In the genomic region with DNA sequence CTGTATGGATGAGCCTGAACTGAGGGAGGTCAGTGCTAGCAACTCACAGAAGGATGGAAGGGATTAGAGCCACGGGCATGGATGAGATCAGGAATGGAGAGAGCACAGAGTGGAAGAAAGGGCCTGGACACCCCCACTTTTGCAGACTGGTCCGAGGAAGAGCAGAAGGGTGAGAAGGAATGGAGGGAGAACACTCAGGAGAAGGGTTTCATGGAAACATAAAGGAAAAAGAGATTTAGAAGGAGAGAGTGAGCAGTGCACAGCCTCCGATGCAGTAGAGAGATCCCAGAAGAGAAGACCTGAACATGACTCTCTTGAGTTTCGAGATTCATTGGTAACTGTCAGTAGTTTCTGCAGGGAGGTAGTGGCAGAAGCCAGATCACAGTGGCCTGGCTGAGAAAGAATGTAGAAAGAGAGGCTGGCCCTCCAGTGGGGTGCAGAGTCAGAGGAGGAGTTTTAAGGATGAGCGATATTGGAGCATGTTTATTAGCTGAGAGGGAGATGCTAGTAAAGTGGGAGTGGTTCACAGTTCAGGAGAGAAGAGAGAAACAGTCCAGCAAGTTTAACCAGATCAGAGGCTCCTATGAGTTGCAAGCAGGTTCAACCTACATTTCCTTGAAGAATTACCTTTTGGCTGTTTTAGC, we compare ENCODE assay signal across 16 cellular contexts.
A peak's percentile ranks its signal among the peaks of the same experiment; 100 is the strongest.
DNase-seq lines count a peak whose midpoint lies in the region; ATAC-seq and TF ChIP-seq lines count a peak whose summit lies in the region.
"Had no signal": no experiment of that assay in that cellular context is flagged by ENCODE, and none has a peak within 500 bp of the region (broad histone marks: within the 10 kb centered on the region; RNA-seq: fewer than 3 reads in every experiment).

No MANE protein-coding gene starts in this region.

- POLR2A ChIA-PET in AG04450 (lab: Yijun Ruan, JAX): interaction anchor here (1.3 kb wide), 1 partner anchor 19 kb away, joined by 5 read pairs; no protein-coding TSS in a partner anchor
- POLR2A ChIA-PET in PC-3 (lab: Charles Lee; ENCODE audit: unreplicated experiment): no interaction called here
- POLR2A ChIA-PET in RWPE1 (lab: Yijun Ruan, JAX; ENCODE audit: low non-redundant PET): no interaction called here

- no peaks in the 10 kb centered on the region for H3K36me3 ChIP-seq in PC-3 (ENCODE audit: low read depth, low read length)
- H3K36me3 ChIP-seq in right atrium auricular region: peaks cover 40% of the 10 kb centered on the region

- CTCF ChIA-PET in AG04450 (lab: Charles Lee): interaction anchor here (1.0 to 1.2 kb wide), 2 partner anchors 10 to 42 kb away, joined by 3 read pairs; no protein-coding TSS in a partner anchor
- CTCF ChIA-PET in PC-3 (lab: Charles Lee): no interaction called here
- CTCF ChIA-PET in RWPE1 (lab: Yijun Ruan, JAX): no interaction called here

- no peaks in the 10 kb centered on the region for H3K9me2 ChIP-seq in PC-3 (replicated peaks; ENCODE audit: low read length)

- H4K20me1 ChIP-seq in PC-3 (ENCODE audit: low read length): no peaks in the 10 kb centered on the region

- H3K9me3 ChIP-seq in AG04450 (ENCODE audit: control insufficient read depth, insufficient read depth, low read length) (no peaks in the 10 kb centered on the region), PC-3 (ENCODE audit: low read length) (no peaks in the 10 kb centered on the region), right atrium auricular region (no peaks in the 10 kb centered on the region)
- H3K9me3 ChIP-seq: lower lobe of right lung had no signal

- no peak overlapping the region for H2AFZ ChIP-seq in PC-3 (ENCODE audit: low read length)

- H3K79me2 ChIP-seq in PC-3 (ENCODE audit: low read length): no peaks in the 10 kb centered on the region

- H3K4me3 ChIP-seq in AG04450 (ENCODE audit: low read depth, low read length) (no peak overlapping the region), PC-3 (ENCODE audit: low read length) (no peak overlapping the region), right atrium auricular region (no peak overlapping the region)
- H3K4me3 ChIP-seq: K562, lower lobe of right lung had no signal

- DNase-seq in AG04450 (ENCODE audit: low read depth, low spot score) (no peak), DMS79 (lab: John Stamatoyannopoulos, UW) (peak; percentile 24), PC-3 (peak; percentile 14), right atrium auricular region (ENCODE audit: low spot score) (no peak), RWPE1 (ENCODE audit: low spot score) (no peak), NCI-H1930 (lab: John Stamatoyannopoulos, UW) (no peak), NCI-H146 (lab: John Stamatoyannopoulos, UW) (no peak)
- no peak for DNase-seq in stimulated activated CD4-positive, alpha-beta T cell treated with anti-CD3 and anti-CD28 coated beads, Interleukin-4, amount 100 ng/mL, for 24 hours
- DNase-seq: lower lobe of right lung; natural killer cell; NCI-H1105 treated with DMSO at 0.1 percent for 48 hours; NCI-H2227 treated with DMSO at 0.1 percent for 48 hours; stimulated activated CD4-positive, alpha-beta T cell treated with anti-CD3 and anti-CD28 coated beads, Interleukin-2, amount 100 ng/mL, for 24 hours had no signal

- H3F3A ChIP-seq in PC-3 (ENCODE audit: low read length, unreplicated experiment): no peaks in the 10 kb centered on the region

- no TSS peak for BruUV-seq in PC-3 (replicated peaks; lab: Mats Ljungman, UMichigan)

- no peaks in the 10 kb centered on the region for H3K27me3 ChIP-seq in AG04450 (ENCODE audit: control insufficient read depth, insufficient read depth, low read length)
- H3K27me3 ChIP-seq in PC-3 (ENCODE audit: low read length): no peaks in the 10 kb centered on the region; the same call in 1 of the 2 replicates
- H3K27me3 ChIP-seq in right atrium auricular region: no peaks in the 10 kb centered on the region

- H3K9ac ChIP-seq in PC-3 (ENCODE audit: low read length): no peak overlapping the region

- H3K4me1 ChIP-seq in PC-3 (ENCODE audit: insufficient read depth, low read length): no peaks in the 10 kb centered on the region
- peaks cover 0 to 41% of the 10 kb centered on the region in 2 donors for H3K4me1 ChIP-seq in right atrium auricular region
- H3K4me1 ChIP-seq: lower lobe of right lung had no signal

- no peak overlapping the region for H3K4me2 ChIP-seq in PC-3 (ENCODE audit: low read length)

- intact Hi-C loops in PC-3 (cut with micrococcal nuclease): no loop called here

- no peak; the same call in 1 of the 2 replicates for ATAC-seq in PC-3
- ATAC-seq: K562, lower lobe of right lung, natural killer cell, Panc1 had no signal

- H3K27ac ChIP-seq in AG04450 (ENCODE audit: low read depth, low read length) (peak overlapping the region; percentile 72), PC-3 (ENCODE audit: low read length) (no peak overlapping the region), right atrium auricular region (peak overlapping the region; percentile 41 to 70), RWPE1 (no peak overlapping the region)
- H3K27ac ChIP-seq: HL-60, lower lobe of right lung had no signal

- TF ChIP-seq CTCF in AG04450 (IDR thresholded peaks at IDR 0.05; ENCODE audit: low read depth, low read length): no peak
- no peak for TF ChIP-seq CTCF in PC-3 (conservative IDR thresholded peaks at IDR 0.05; ENCODE audit: low read depth, low read length)
- no peak for TF ChIP-seq CTCF in right atrium auricular region (IDR thresholded peaks at IDR 0.05)
- no peak for TF ChIP-seq CTCF in RWPE1 (conservative IDR thresholded peaks at IDR 0.05; ENCODE audit: low read depth)

Comparison
In these comparisons a context has a peak if more than half of its experiments do, and no peak if none do; other contexts are left out.
1. DNase-seq: peak in DMS79 (single experiment) and PC-3 (single experiment); none in AG04450 (single experiment), right atrium auricular region (single experiment), RWPE1 (single experiment), stimulated activated CD4-positive, alpha-beta T cell treated with anti-CD3 and anti-CD28 coated beads, Interleukin-4, amount 100 ng/mL, for 24 hours (single experiment), NCI-H1930 (0 of 2) and NCI-H146 (single experiment).
2. H3K27ac ChIP-seq: peak in AG04450 (single experiment) and right atrium auricular region (2 of 2); none in PC-3 (single experiment) and RWPE1 (single experiment).